In the genomic region with DNA sequence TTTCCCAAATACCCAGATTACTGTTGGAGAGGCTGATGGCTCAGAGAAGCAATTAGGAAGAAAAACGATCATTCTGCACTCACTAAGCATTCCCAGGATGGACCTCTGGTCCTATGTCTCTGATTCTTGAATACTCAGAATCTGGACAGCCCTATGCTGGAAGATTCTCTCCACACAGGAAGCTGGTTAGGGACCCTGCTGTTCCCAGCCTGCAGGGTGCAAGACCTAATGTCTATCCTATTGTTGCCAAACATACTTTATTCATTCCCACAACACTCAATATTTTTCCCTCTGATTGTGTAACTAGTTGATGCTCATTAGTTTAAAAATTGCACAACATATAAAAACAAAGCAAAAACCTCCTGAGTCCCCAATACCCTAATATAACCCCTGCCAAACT, we compare ENCODE assay signal across 15 cellular contexts.
DNase-seq lines count a peak whose midpoint lies in the region; ATAC-seq, FAIRE-seq and TF ChIP-seq lines count a peak whose summit lies in the region.
"Had no signal": no experiment of that assay in that cellular context is flagged by ENCODE, and none has a peak within 500 bp of the region (broad histone marks: within the 10 kb centered on the region; RNA-seq: fewer than 3 reads in every experiment).

No MANE protein-coding gene starts in this region.

- H3K36me3 ChIP-seq in right atrium auricular region (no peaks in the 10 kb centered on the region), H1 (ENCODE audit: control insufficient read depth in 2 of 4, insufficient read depth in 4 of 4, low read length in 3 of 4) (no peaks in the 10 kb centered on the region), left lung (no peaks in the 10 kb centered on the region), aorta (ENCODE audit: control insufficient read depth in 1 of 2, insufficient read depth in 2 of 2, low read length in 1 of 2) (no peaks in the 10 kb centered on the region)
- H3K36me3 ChIP-seq: BE2C had no signal

- no peak for FAIRE-seq in H1 (lab: Jason Lieb, UNC)
- FAIRE-seq: A204.1, GM12892 had no signal

- H3K23ac ChIP-seq in H1 (ENCODE audit: insufficient read length) = no peak overlapping the region

- no peak for DNase-seq in left ventricle myocardium superior
- DNase-seq in right atrium auricular region (ENCODE audit: low spot score) = no peak
- DNase-seq in H1 (ENCODE audit: low read depth in 1 of 2, low spot score in 2 of 2) = no peak
- no peak for DNase-seq in left lung
- DNase-seq in aorta = no peak
- no peak for DNase-seq in endothelial cell (ENCODE audit: low spot score)
- DNase-seq: BE2C; CD4-positive, alpha-beta memory T cell; DMS79 had no signal

- no peak overlapping the region for H3K18ac ChIP-seq in H1 (ENCODE audit: extremely low read depth, low read length)

- H3K4me3 ChIP-seq in right atrium auricular region (no peak overlapping the region), H1 (ENCODE audit: extremely low read depth in 1 of 4, insufficient read depth in 2 of 4, low read depth in 3 of 4, low read length in 4 of 4) (no peak overlapping the region), left lung (no peak overlapping the region), aorta (ENCODE audit: low read length in 2 of 2) (no peak overlapping the region)

- no peak overlapping the region for H2BK5ac ChIP-seq in H1 (ENCODE audit: low read depth, low read length)

- no peak overlapping the region for H2BK12ac ChIP-seq in H1 (ENCODE audit: low read depth, low read length)

- H3K23me2 ChIP-seq in H1 (ENCODE audit: low read depth, low read length) = no peaks in the 10 kb centered on the region

- TF ChIP-seq POLR2A in H1 (IDR thresholded peaks at IDR 0.05; ENCODE audit: control extremely low read depth in 1 of 2, low read depth in 2 of 2, low read length in 2 of 2) = no peak

- no peak overlapping the region for H3K4me3 Mint-ChIP-seq in endothelial cell (ENCODE audit: unreplicated experiment)
- H3K4me3 Mint-ChIP-seq: CD4-positive, alpha-beta memory T cell; IgD-negative memory B cell had no signal

- 0 out of 2 replicates have a peak overlapping the region, but pooled peaks have one; percentile 3 for H2BK15ac ChIP-seq in H1 (ENCODE audit: low read length)

- no peaks in the 10 kb centered on the region for H3K4me1 ChIP-seq in right atrium auricular region
- H3K4me1 ChIP-seq in H1 (replicated peaks in 1 of 4; ENCODE audit: control insufficient read depth in 3 of 4, insufficient read depth in 4 of 4, low read length in 3 of 4) = peaks cover 0 to 2% (median 0%) of the 10 kb centered on the region in 4 experiments; a peak in 1 of 7 replicates
- H3K4me1 ChIP-seq in left lung = no peaks in the 10 kb centered on the region
- no peaks in the 10 kb centered on the region for H3K4me1 ChIP-seq in aorta (ENCODE audit: control insufficient read depth in 1 of 2, insufficient read depth in 2 of 2, low read length in 2 of 2)
- H3K4me1 ChIP-seq: BE2C had no signal

- no peak overlapping the region for H4K5ac ChIP-seq in H1 (ENCODE audit: insufficient read length, low read depth, low read length)

- intact Hi-C loops in left ventricle myocardium superior (cut with micrococcal nuclease) = no loop called here
- intact Hi-C loops in left lung (cut with DNase I) = no loop called here
- intact Hi-C loops in aorta (cut with DNase I) = no loop called here

- no peak overlapping the region for H2BK20ac ChIP-seq in H1 (ENCODE audit: low read length)

- H3K79me2 ChIP-seq in H1 (ENCODE audit: control insufficient read depth in 1 of 2, insufficient read depth in 2 of 2, low read length in 2 of 2) = no peaks in the 10 kb centered on the region

- no peak overlapping the region for H3K4ac ChIP-seq in H1 (replicated peaks; ENCODE audit: insufficient read length, low read depth, low read length)

- no peak overlapping the region for H4K8ac ChIP-seq in H1 (ENCODE audit: extremely low read depth, insufficient read depth, low read length)

- no peak for TF ChIP-seq RAD21 in H1 (IDR thresholded peaks at IDR 0.05 in 1 of 2, conservative IDR thresholded peaks at IDR 0.05 in 1 of 2; ENCODE audit: low read depth in 2 of 2, low read length in 2 of 2)

- no peak overlapping the region for H4K91ac ChIP-seq in H1 (replicated peaks; ENCODE audit: insufficient read length, low read length)

- POLR2A ChIA-PET in H1 (lab: Charles Lee; ENCODE audit: partially characterized antibody) = no interaction called here

- H3K9ac ChIP-seq in H1 (replicated peaks in 1 of 4; ENCODE audit: extremely low read depth in 1 of 4, low read depth in 3 of 4, low read length in 3 of 4) = no peak overlapping the region

- H2AFZ ChIP-seq in H1 (ENCODE audit: low read length) = no peak overlapping the region

- H3K9me3 Mint-ChIP-seq in endothelial cell (ENCODE audit: unreplicated experiment) = no peaks in the 10 kb centered on the region

- ATAC-seq in left ventricle myocardium superior (peak; percentile 71), left lung (peak; percentile 57), aorta (ENCODE audit: low FRiP score) (peak; percentile 52), GM18502 (IDR thresholded peaks at IDR 0.05; ENCODE audit: poor library complexity, unreplicated experiment) (no peak)
- ATAC-seq: HCT116 had no signal

- peaks cover 7% of the 10 kb centered on the region for H3K4me1 Mint-ChIP-seq in endothelial cell (ENCODE audit: unreplicated experiment)
- H3K4me1 Mint-ChIP-seq: CD4-positive, alpha-beta memory T cell; IgD-negative memory B cell had no signal

- no peaks in the 10 kb centered on the region for H3K9me3 ChIP-seq in right atrium auricular region
- H3K9me3 ChIP-seq in H1 (ENCODE audit: insufficient read depth in 2 of 2, low read depth in 1 of 2, low read length in 1 of 2) = no peaks in the 10 kb centered on the region
- H3K9me3 ChIP-seq in left lung = no peaks in the 10 kb centered on the region
- no peaks in the 10 kb centered on the region for H3K9me3 ChIP-seq in aorta (ENCODE audit: control insufficient read depth, low read length)
- H3K9me3 ChIP-seq: BE2C had no signal

- H3K36me3 Mint-ChIP-seq in endothelial cell (ENCODE audit: low read depth, unreplicated experiment) = no peaks in the 10 kb centered on the region
- H3K36me3 Mint-ChIP-seq: CD4-positive, alpha-beta memory T cell; IgD-negative memory B cell had no signal

- no peak overlapping the region for H2BK120ac ChIP-seq in H1 (replicated peaks; ENCODE audit: low read depth, low read length)

- no peaks in the 10 kb centered on the region for H4K20me1 ChIP-seq in H1 (replicated peaks in 1 of 2; ENCODE audit: control insufficient read depth in 1 of 2, insufficient read depth in 2 of 2, low read length in 2 of 2)

- no peak overlapping the region for H3K56ac ChIP-seq in H1 (replicated peaks; ENCODE audit: insufficient read length, low read depth, low read length)

- no peak overlapping the region for H3K14ac ChIP-seq in H1 (ENCODE audit: insufficient read length)

- no peak for TF ChIP-seq EP300 in H1 (IDR thresholded peaks at IDR 0.05; ENCODE audit: borderline replicate concordance in 1 of 2, low read depth in 2 of 2, low read length in 2 of 2)

- H2AK5ac ChIP-seq in H1 (ENCODE audit: low read depth, low read length) = no peak overlapping the region

- H3K27ac Mint-ChIP-seq in endothelial cell (ENCODE audit: unreplicated experiment) = no peak overlapping the region
- H3K27ac Mint-ChIP-seq: IgD-negative memory B cell had no signal

- no peaks in the 10 kb centered on the region for H3K27me3 Mint-ChIP-seq in endothelial cell (ENCODE audit: unreplicated experiment)
- H3K27me3 Mint-ChIP-seq: IgD-negative memory B cell had no signal

- WGBS in H1 (ENCODE audit: extremely low coverage in 1 of 2, insufficient coverage in 1 of 2, insufficient read length in 1 of 2, insufficient replicate concordance in 2 of 2, low coverage in 1 of 2, low lambda C conversion rate in 2 of 2, missing lambda C conversion rate in 1 of 2), 2 experiments = 92% methylated on average over 1 of the region's 1 CpG; no CpG with 5 or more reads in 1 of the 2 experiments
- 0 to 13% methylated on average over 1 of the region's 1 CpG for WGBS in aorta, 2 donors

- H3K79me1 ChIP-seq in H1 (ENCODE audit: low read depth, low read length) = no peaks in the 10 kb centered on the region

- H3K27ac ChIP-seq in right atrium auricular region (no peak overlapping the region), H1 (ENCODE audit: low read depth, low read length) (no peak overlapping the region), left lung (no peak overlapping the region), aorta (ENCODE audit: low read depth in 1 of 2, low read length in 2 of 2) (no peak overlapping the region)
- H3K27ac ChIP-seq: C4-2B had no signal

- CTCF ChIA-PET in H1 (lab: Charles Lee; ENCODE audit: partially characterized antibody) = no interaction called here

- H3K27me3 ChIP-seq in right atrium auricular region = no peaks in the 10 kb centered on the region
- peaks cover 0 to 4% (median 1%) of the 10 kb centered on the region in 4 experiments; a peak in 3 of 7 replicates for H3K27me3 ChIP-seq in H1 (replicated peaks in 1 of 4; ENCODE audit: control insufficient read depth in 3 of 4, extremely low read depth in 1 of 4, insufficient read depth in 3 of 4, low read length in 3 of 4)
- H3K27me3 ChIP-seq in left lung = no peaks in the 10 kb centered on the region
- H3K27me3 ChIP-seq in aorta (ENCODE audit: control insufficient read depth in 1 of 2, insufficient read depth in 2 of 2, low read length in 1 of 2) = no peaks in the 10 kb centered on the region
- H3K27me3 ChIP-seq: BE2C had no signal

- TF ChIP-seq CTCF in right atrium auricular region (IDR thresholded peaks at IDR 0.05) (no peak), H1 (IDR thresholded peaks at IDR 0.05; ENCODE audit: control extremely low read depth in 1 of 3, insufficient read depth in 1 of 3, low read depth in 1 of 3, low read length in 3 of 3) (no peak), left lung (IDR thresholded peaks at IDR 0.05) (no peak), endothelial cell (IDR thresholded peaks at IDR 0.05; ENCODE audit: unreplicated experiment) (no peak)

- no peak overlapping the region for H3K4me2 ChIP-seq in H1 (ENCODE audit: insufficient read depth in 1 of 2, low read depth in 2 of 2, low read length in 2 of 2)
